Comparison of ENCODE assay signal across 29 cellular contexts in genomic region chr16:64019339-64019738, GRCh38.
"Had no signal": no experiment of that assay in that cellular context is flagged by ENCODE, and none has a peak within 500 bp of the region (broad histone marks: within the 10 kb centered on the region; RNA-seq: fewer than 3 reads in every experiment).

No MANE protein-coding gene starts in this region.

- H3K9me3 ChIP-seq: ascending aorta, breast epithelium, colonic mucosa, esophagus squamous epithelium, gastroesophageal sphincter had no signal

- H3K4me1 ChIP-seq: ascending aorta, breast epithelium, colonic mucosa, gastroesophageal sphincter had no signal

- H3K4me3 Mint-ChIP-seq: activated CD4-positive, alpha-beta memory T cell treated with anti-CD3 and anti-CD28 coated beads, Interleukin-2, amount 10 ng/mL, durations not matched to agents 7 days and 5 days; activated CD4-positive, alpha-beta T cell treated with anti-CD3 and anti-CD28 coated beads, Interleukin-2, amount 10 ng/mL, durations not matched to agents 7 days and 5 days; activated naive CD4-positive, alpha-beta T cell treated with anti-CD3 and anti-CD28 coated beads, Interleukin-2, amount 10 ng/mL, durations not matched to agents 7 days and 5 days; activated naive CD8-positive, alpha-beta T cell treated with anti-CD3 and anti-CD28 coated beads, Interleukin-2, amount 10 ng/mL, durations not matched to agents 7 days and 5 days; activated T-cell treated with anti-CD3 and anti-CD28 coated beads, Interleukin-2, amount 50 U/mL, for 24 hours; activated T-cell treated with anti-CD3 and anti-CD28 coated beads, Interleukin-2, amount 50 U/mL, for 72 hours; brain; T-cell; T-helper 1 cell treated with Interleukin-12 subunit alpha and Interleukin-12 subunit beta and Interleukin-4 antibody, amounts not matched to agents 30 μg/mL and 1 μg/mL, for 36 hours; T-helper 2 cell treated with Interferon-gamma antibody and Interleukin-4, amounts not matched to agents 5 μg/mL and 100 μg/mL, for 36 hours had no signal

- H3K27me3 Mint-ChIP-seq: activated CD4-positive, alpha-beta memory T cell treated with anti-CD3 and anti-CD28 coated beads, Interleukin-2, amount 10 ng/mL, durations not matched to agents 7 days and 5 days; activated CD4-positive, alpha-beta T cell treated with anti-CD3 and anti-CD28 coated beads, Interleukin-2, amount 10 ng/mL, durations not matched to agents 7 days and 5 days; activated naive CD4-positive, alpha-beta T cell treated with anti-CD3 and anti-CD28 coated beads, Interleukin-2, amount 10 ng/mL, durations not matched to agents 7 days and 5 days; activated naive CD8-positive, alpha-beta T cell treated with anti-CD3 and anti-CD28 coated beads, Interleukin-2, amount 10 ng/mL, durations not matched to agents 7 days and 5 days; activated T-cell treated with anti-CD3 and anti-CD28 coated beads, Interleukin-2, amount 50 U/mL, for 24 hours; brain; T-cell had no signal

- H3K27ac Mint-ChIP-seq: activated CD4-positive, alpha-beta memory T cell treated with anti-CD3 and anti-CD28 coated beads, Interleukin-2, amount 10 ng/mL, durations not matched to agents 7 days and 5 days; activated CD4-positive, alpha-beta T cell treated with anti-CD3 and anti-CD28 coated beads, Interleukin-2, amount 10 ng/mL, durations not matched to agents 7 days and 5 days; activated naive CD4-positive, alpha-beta T cell treated with anti-CD3 and anti-CD28 coated beads, Interleukin-2, amount 10 ng/mL, durations not matched to agents 7 days and 5 days; activated naive CD4-positive, alpha-beta T cell treated with anti-CD3 and anti-CD28 coated beads, Interleukin-2, amount 50 U/mL, for 72 hours; activated naive CD8-positive, alpha-beta T cell treated with anti-CD3 and anti-CD28 coated beads, Interleukin-2, amount 10 ng/mL, durations not matched to agents 7 days and 5 days; activated T-cell treated with anti-CD3 and anti-CD28 coated beads, Interleukin-2, amount 50 U/mL, for 24 hours; activated T-cell treated with anti-CD3 and anti-CD28 coated beads, Interleukin-2, amount 50 U/mL, for 72 hours; brain; T-cell; T-helper 1 cell treated with Interleukin-12 subunit alpha and Interleukin-12 subunit beta and Interleukin-4 antibody, amounts not matched to agents 30 μg/mL and 1 μg/mL, for 36 hours; T-helper 2 cell treated with Interferon-gamma antibody and Interleukin-4, amounts not matched to agents 5 μg/mL and 100 μg/mL, for 36 hours had no signal

- H3K36me3 ChIP-seq: ascending aorta, breast epithelium, cardiac muscle cell, colonic mucosa, esophagus squamous epithelium, gastroesophageal sphincter had no signal

- DNase-seq: activated CD4-positive, alpha-beta memory T cell treated with anti-CD3 and anti-CD28 coated beads, Interleukin-2, amount 10 ng/mL, durations not matched to agents 7 days and 5 days; activated CD4-positive, alpha-beta T cell treated with anti-CD3 and anti-CD28 coated beads for 1 hour; activated CD4-positive, alpha-beta T cell treated with anti-CD3 and anti-CD28 coated beads for 4 hours; activated CD4-positive, alpha-beta T cell treated with anti-CD3 and anti-CD28 coated beads, Interleukin-2, amount 10 ng/mL, durations not matched to agents 7 days and 5 days; activated CD4-positive, alpha-beta T cell treated with anti-CD3 and anti-CD28 coated beads, Interleukin-2, amount 50 U/mL, for 4 hours; activated CD8-positive, alpha-beta memory T cell treated with anti-CD3 and anti-CD28 coated beads, Interleukin-2, amount 50 U/mL, for 48 hours; activated gamma-delta T cell; activated naive CD4-positive, alpha-beta T cell; activated naive CD4-positive, alpha-beta T cell treated with anti-CD3 and anti-CD28 coated beads, Interleukin-2, amount 10 ng/mL, durations not matched to agents 7 days and 5 days; activated naive CD8-positive, alpha-beta T cell treated with anti-CD3 and anti-CD28 coated beads, Interleukin-2, amount 10 ng/mL, durations not matched to agents 7 days and 5 days; activated T-cell treated with anti-CD3 and anti-CD28 coated beads for 4 hours; activated T-cell treated with anti-CD3 and anti-CD28 coated beads, Interleukin-2, amount 50 U/mL, for 24 hours; activated T-cell treated with anti-CD3 and anti-CD28 coated beads, Interleukin-2, amount 50 U/mL, for 72 hours; central memory CD4-positive, alpha-beta T cell; cerebellar nuclear complex; colonic mucosa; effector CD8-positive, alpha-beta T cell; esophagus squamous epithelium; foreskin melanocyte; T-cell had no signal

- ATAC-seq: activated naive CD4-positive, alpha-beta T cell treated with anti-CD3 and anti-CD28 coated beads, Interleukin-2, amount 50 U/mL, for 72 hours; activated T-cell treated with anti-CD3 and anti-CD28 coated beads, Interleukin-2, amount 50 U/mL, for 72 hours; gastroesophageal sphincter; T-cell had no signal

- H3K4me3 ChIP-seq: ascending aorta, breast epithelium, cardiac muscle cell, colonic mucosa, esophagus squamous epithelium, gastroesophageal sphincter had no signal

- H3K36me3 Mint-ChIP-seq: activated naive CD4-positive, alpha-beta T cell treated with anti-CD3 and anti-CD28 coated beads, Interleukin-2, amount 10 ng/mL, durations not matched to agents 7 days and 5 days; activated naive CD8-positive, alpha-beta T cell treated with anti-CD3 and anti-CD28 coated beads, Interleukin-2, amount 10 ng/mL, durations not matched to agents 7 days and 5 days; brain; T-cell had no signal

- H3K27ac ChIP-seq: ascending aorta, breast epithelium, cardiac muscle cell, colonic mucosa, epithelial cell of prostate, esophagus squamous epithelium, gastroesophageal sphincter had no signal

- H3K27me3 ChIP-seq: ascending aorta, breast epithelium, cardiac muscle cell, colonic mucosa, esophagus squamous epithelium, gastroesophageal sphincter had no signal

- H3K4me1 Mint-ChIP-seq: activated CD4-positive, alpha-beta memory T cell treated with anti-CD3 and anti-CD28 coated beads, Interleukin-2, amount 10 ng/mL, durations not matched to agents 7 days and 5 days; activated CD4-positive, alpha-beta T cell treated with anti-CD3 and anti-CD28 coated beads, Interleukin-2, amount 10 ng/mL, durations not matched to agents 7 days and 5 days; activated naive CD4-positive, alpha-beta T cell treated with anti-CD3 and anti-CD28 coated beads, Interleukin-2, amount 10 ng/mL, durations not matched to agents 7 days and 5 days; activated naive CD8-positive, alpha-beta T cell treated with anti-CD3 and anti-CD28 coated beads, Interleukin-2, amount 10 ng/mL, durations not matched to agents 7 days and 5 days; T-cell had no signal
